Comparison of ENCODE assay signal across 10 cellular contexts in the genomic region with DNA sequence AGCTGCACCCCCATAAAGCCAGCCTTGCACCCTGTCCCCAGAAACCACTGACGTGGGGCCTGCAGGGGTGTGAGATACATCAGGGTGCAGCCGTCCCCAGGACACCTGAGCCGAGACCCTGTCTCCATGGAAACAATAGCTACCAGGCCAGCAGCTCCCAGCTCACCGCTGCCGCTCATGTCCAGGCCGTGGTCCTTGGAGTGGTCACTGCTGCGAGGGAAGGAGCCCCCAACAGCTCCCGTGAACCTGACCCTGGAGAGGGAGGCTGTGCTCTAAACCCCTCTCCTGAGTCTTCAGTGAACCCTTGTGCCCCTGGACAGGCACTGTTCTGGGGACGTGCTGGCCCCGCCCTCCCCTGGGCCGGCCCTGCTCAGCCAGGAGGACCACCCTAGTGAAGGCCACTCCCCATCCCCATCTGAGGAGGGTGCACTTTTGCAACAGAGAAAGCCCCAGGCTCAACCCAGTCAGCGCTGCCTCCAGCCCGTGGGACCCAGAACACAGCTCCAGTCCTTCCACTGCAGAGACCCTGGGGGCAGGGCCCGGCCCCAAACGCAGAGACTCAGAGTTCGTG. TPM values are rescaled to one million over a fixed set of nuclear protein-coding genes. Genes with fewer than 3 reads are reported as not detected.
DNase-seq lines count a peak whose midpoint lies in the region; ATAC-seq and TF ChIP-seq lines count a peak whose summit lies in the region.
"Had no signal": no experiment of that assay in that cellular context is flagged by ENCODE, and none has a peak within 500 bp of the region (broad histone marks: within the 10 kb centered on the region; RNA-seq: fewer than 3 reads in every experiment).

No MANE protein-coding gene starts in this region.

- no peak for TF ChIP-seq CTCF in WTC11 (IDR thresholded peaks at IDR 0.05)

- H3K9me3 Mint-ChIP-seq in WTC11 = peaks cover under 1% of the 10 kb centered on the region

- peak overlapping the region; percentile 81 for H3K4me3 Mint-ChIP-seq in WTC11

- CTCF ChIA-PET in WTC11 (lab: Charles Lee) = interaction anchor here (0.6 to 2.9 kb wide), 10 partner anchors 10 to 157 kb away, joined by 3 to 12 read pairs (median 6); a partner anchor contains a TSS

- peaks cover 32% of the 10 kb centered on the region for H3K4me1 Mint-ChIP-seq in WTC11
- H3K4me1 Mint-ChIP-seq: CD4-positive, alpha-beta memory T cell had no signal

- peaks cover 23% of the 10 kb centered on the region for H3K4me1 ChIP-seq in iPS-18a (ENCODE audit: control insufficient read depth, low read depth, low read length)

- peak overlapping the region; percentile 70 for H3K4me3 ChIP-seq in iPS-18a (ENCODE audit: low read length)

- no peak overlapping the region for H3K9ac ChIP-seq in iPS-18a (ENCODE audit: low read length)

- no peaks in the 10 kb centered on the region for H3K36me3 ChIP-seq in iPS-18a (ENCODE audit: control insufficient read depth, low read depth, low read length)

- intact Hi-C loops in posterior vena cava (cut with DNase I) = loop anchor here (5.0 to 10.0 kb wide), 2 partner anchors 53 to 114 kb away; no protein-coding TSS in a partner anchor

- DNase-seq in Daoy (ENCODE audit: low read depth) = peak; percentile 2
- DNase-seq in WTC11 (ENCODE audit: low spot score) = peak; percentile 43
- DNase-seq in posterior vena cava (ENCODE audit: low spot score) = peak; percentile 78
- DNase-seq in NCI-H446 (lab: John Stamatoyannopoulos, UW) = no peak
- DNase-seq in SKM-1 (lab: John Stamatoyannopoulos, UW; ENCODE audit: unreplicated experiment) = no peak
- DNase-seq in NCI-H2171 treated with DMSO at 0.1 percent for 48 hours (lab: John Stamatoyannopoulos, UW) = no peak
- DNase-seq: CD4-positive, alpha-beta memory T cell; stimulated activated CD4-positive, alpha-beta T cell treated with anti-CD3 and anti-CD28 coated beads, Interleukin-4, amount 100 ng/mL, for 24 hours had no signal

- peaks cover 16% of the 10 kb centered on the region for H3K27me3 Mint-ChIP-seq in WTC11 (ENCODE audit: low read depth)

- no peaks in the 10 kb centered on the region for H3K36me3 Mint-ChIP-seq in WTC11
- H3K36me3 Mint-ChIP-seq: CD4-positive, alpha-beta memory T cell had no signal

- H3K9me3 ChIP-seq in iPS-18a (ENCODE audit: control insufficient read depth, low read depth, low read length) = no peaks in the 10 kb centered on the region

- H3K27ac Mint-ChIP-seq in WTC11 = no peak overlapping the region; the same call in 1 of the 2 replicates
- H3K27ac Mint-ChIP-seq: CD4-positive, alpha-beta memory T cell had no signal

- POLR2A ChIA-PET in WTC11 (lab: Charles Lee) = interaction anchor here (0.6 to 1.9 kb wide), 3 partner anchors 18 to 50 kb away, joined by 3 to 5 read pairs (median 4); no protein-coding TSS in a partner anchor

- ATAC-seq in WTC11 (peak; percentile 41), GM18867 (IDR thresholded peaks at IDR 0.05; ENCODE audit: unreplicated experiment) (no peak)

- H3K27me3 ChIP-seq in iPS-18a (ENCODE audit: control insufficient read depth, insufficient read depth, low read length) = peaks cover 43% of the 10 kb centered on the region

- H3K27ac ChIP-seq in iPS-18a (ENCODE audit: low read length) = no peak overlapping the region

TF ChIP-seq in WTC11, 78 proteins besides CTCF, POLR2A, EP300 and RAD21:
- no peak for TF ChIP-seq ZNF416 (CRISPR knock-in tag; IDR thresholded peaks at IDR 0.05)
- TF ChIP-seq, protein P1, sequence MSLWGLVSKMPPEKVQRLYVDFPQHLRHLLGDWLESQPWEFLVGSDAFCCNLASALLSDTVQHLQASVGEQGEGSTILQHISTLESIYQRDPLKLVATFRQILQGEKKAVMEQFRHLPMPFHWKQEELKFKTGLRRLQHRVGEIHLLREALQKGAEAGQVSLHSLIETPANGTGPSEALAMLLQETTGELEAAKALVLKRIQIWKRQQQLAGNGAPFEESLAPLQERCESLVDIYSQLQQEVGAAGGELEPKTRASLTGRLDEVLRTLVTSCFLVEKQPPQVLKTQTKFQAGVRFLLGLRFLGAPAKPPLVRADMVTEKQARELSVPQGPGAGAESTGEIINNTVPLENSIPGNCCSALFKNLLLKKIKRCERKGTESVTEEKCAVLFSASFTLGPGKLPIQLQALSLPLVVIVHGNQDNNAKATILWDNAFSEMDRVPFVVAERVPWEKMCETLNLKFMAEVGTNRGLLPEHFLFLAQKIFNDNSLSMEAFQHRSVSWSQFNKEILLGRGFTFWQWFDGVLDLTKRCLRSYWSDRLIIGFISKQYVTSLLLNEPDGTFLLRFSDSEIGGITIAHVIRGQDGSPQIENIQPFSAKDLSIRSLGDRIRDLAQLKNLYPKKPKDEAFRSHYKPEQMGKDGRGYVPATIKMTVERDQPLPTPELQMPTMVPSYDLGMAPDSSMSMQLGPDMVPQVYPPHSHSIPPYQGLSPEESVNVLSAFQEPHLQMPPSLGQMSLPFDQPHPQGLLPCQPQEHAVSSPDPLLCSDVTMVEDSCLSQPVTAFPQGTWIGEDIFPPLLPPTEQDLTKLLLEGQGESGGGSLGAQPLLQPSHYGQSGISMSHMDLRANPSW (CRISPR knock-in tag; conservative IDR thresholded peaks at IDR 0.05; ENCODE audit: low read depth) = 0 out of 2 replicates have a peak, but pooled peaks have one; percentile 25
- TF ChIP-seq, protein P2, sequence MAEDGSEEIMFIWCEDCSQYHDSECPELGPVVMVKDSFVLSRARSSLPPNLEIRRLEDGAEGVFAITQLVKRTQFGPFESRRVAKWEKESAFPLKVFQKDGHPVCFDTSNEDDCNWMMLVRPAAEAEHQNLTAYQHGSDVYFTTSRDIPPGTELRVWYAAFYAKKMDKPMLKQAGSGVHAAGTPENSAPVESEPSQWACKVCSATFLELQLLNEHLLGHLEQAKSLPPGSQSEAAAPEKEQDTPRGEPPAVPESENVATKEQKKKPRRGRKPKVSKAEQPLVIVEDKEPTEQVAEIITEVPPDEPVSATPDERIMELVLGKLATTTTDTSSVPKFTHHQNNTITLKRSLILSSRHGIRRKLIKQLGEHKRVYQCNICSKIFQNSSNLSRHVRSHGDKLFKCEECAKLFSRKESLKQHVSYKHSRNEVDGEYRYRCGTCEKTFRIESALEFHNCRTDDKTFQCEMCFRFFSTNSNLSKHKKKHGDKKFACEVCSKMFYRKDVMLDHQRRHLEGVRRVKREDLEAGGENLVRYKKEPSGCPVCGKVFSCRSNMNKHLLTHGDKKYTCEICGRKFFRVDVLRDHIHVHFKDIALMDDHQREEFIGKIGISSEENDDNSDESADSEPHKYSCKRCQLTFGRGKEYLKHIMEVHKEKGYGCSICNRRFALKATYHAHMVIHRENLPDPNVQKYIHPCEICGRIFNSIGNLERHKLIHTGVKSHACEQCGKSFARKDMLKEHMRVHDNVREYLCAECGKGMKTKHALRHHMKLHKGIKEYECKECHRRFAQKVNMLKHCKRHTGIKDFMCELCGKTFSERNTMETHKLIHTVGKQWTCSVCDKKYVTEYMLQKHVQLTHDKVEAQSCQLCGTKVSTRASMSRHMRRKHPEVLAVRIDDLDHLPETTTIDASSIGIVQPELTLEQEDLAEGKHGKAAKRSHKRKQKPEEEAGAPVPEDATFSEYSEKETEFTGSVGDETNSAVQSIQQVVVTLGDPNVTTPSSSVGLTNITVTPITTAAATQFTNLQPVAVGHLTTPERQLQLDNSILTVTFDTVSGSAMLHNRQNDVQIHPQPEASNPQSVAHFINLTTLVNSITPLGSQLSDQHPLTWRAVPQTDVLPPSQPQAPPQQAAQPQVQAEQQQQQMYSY (CRISPR knock-in tag; IDR thresholded peaks at IDR 0.05) = no peak
- no peak for TF ChIP-seq FOXK1 (CRISPR knock-in tag; IDR thresholded peaks at IDR 0.05)
- TF ChIP-seq FOXJ3 (CRISPR knock-in tag; IDR thresholded peaks at IDR 0.05; ENCODE audit: borderline replicate concordance) = no peak
- 0 out of 2 replicates have a peak, but pooled peaks have one; percentile 1 for TF ChIP-seq TP53 (CRISPR knock-in tag; IDR thresholded peaks at IDR 0.05)
TF ChIP-seq in WTC11: peak in this region for 2.

RNA-seq across cellular contexts. Expression of a gene that starts 19.6 kb away (rescaled TPM):
- total RNA-seq in Daoy (2014; rRNA removed; shearing (Covaris generic)) = 26.8 and 32.1 TPM in 2 replicates
- total RNA-seq in WTC11 (2021) (20.0 to 22.1 TPM (median 21.5 TPM) in 3 replicates), posterior vena cava (100 to 1,000 TPM in 1 of 2 donors, 10 to 100 TPM in 1; 65.2 to 102 TPM)

Comparison
In these comparisons a context has a peak if more than half of its experiments do, and no peak if none do; other contexts are left out.
1. DNase-seq: peak in Daoy (single experiment), WTC11 (single experiment) and posterior vena cava (single experiment); none in NCI-H446 (0 of 2), SKM-1 (single experiment) and NCI-H2171 treated with DMSO at 0.1 percent for 48 hours (single experiment).